ENCODE assay signal across 28 cellular contexts in genomic region chr11:115352805-115353483, GRCh38.
A peak's percentile ranks its signal among the peaks of the same experiment; 100 is the strongest.
DNase-seq lines count a peak whose midpoint lies in the region; ATAC-seq, FAIRE-seq and TF ChIP-seq lines count a peak whose summit lies in the region.
"Had no signal": no experiment of that assay in that cellular context is flagged by ENCODE, and none has a peak within 500 bp of the region (broad histone marks: within the 10 kb centered on the region; RNA-seq: fewer than 3 reads in every experiment).

No MANE protein-coding gene starts in this region.

- H3K4me3 Mint-ChIP-seq in nephron progenitor cell, result no peak overlapping the region
- H3K4me3 Mint-ChIP-seq: B cell; CD4-positive, alpha-beta T cell; CD8-positive, alpha-beta T cell had no signal

- H3K9me3 Mint-ChIP-seq in nephron progenitor cell, result no peaks in the 10 kb centered on the region
- H3K9me3 Mint-ChIP-seq: CD4-positive, alpha-beta T cell had no signal

- H3K27me3 ChIP-seq in aorta (ENCODE audit: control insufficient read depth in 1 of 2, insufficient read depth in 2 of 2, low read length in 1 of 2), result no peaks in the 10 kb centered on the region
- H3K27me3 ChIP-seq in right lobe of liver, result no peaks in the 10 kb centered on the region
- H3K27me3 ChIP-seq: BLaER1 treated with 17β-estradiol and CSF1 and Interleukin-3, amounts not matched to agents 10 nM and 100 nM had no signal

- no peaks in the 10 kb centered on the region for H3K9me3 ChIP-seq in aorta (ENCODE audit: control insufficient read depth, low read length)
- no peaks in the 10 kb centered on the region for H3K9me3 ChIP-seq in right lobe of liver
- H3K9me3 ChIP-seq: A549; BLaER1 treated with 17β-estradiol and CSF1 and Interleukin-3, amounts not matched to agents 10 nM and 100 nM; Caco-2 had no signal

- TF ChIP-seq CTCF in D721Med (IDR thresholded peaks at IDR 0.05; ENCODE audit: insufficient read depth, missing control alignments), result no peak
- TF ChIP-seq CTCF in nephron progenitor cell (IDR thresholded peaks at IDR 0.05), result no peak
- TF ChIP-seq CTCF in right lobe of liver (IDR thresholded peaks at IDR 0.05), result no peak

- ATAC-seq in SK-N-SH treated with all-trans-retinoic acid at 6 μM for 48 hours, result peak; percentile 73; the same call in 2 of the 3 replicates
- no peak for ATAC-seq in aorta (ENCODE audit: low FRiP score)
- ATAC-seq in right lobe of liver, result no peak
- no peak for ATAC-seq in GM21529 (IDR thresholded peaks at IDR 0.05; ENCODE audit: unreplicated experiment)
- ATAC-seq: A549; CD8-positive, alpha-beta T cell; GM12878 had no signal

- H3K27me3 Mint-ChIP-seq in nephron progenitor cell (ENCODE audit: low read depth, poor library complexity), result peaks cover 8% of the 10 kb centered on the region

- H3K27ac ChIP-seq in aorta (ENCODE audit: low read depth in 1 of 2, low read length in 2 of 2), result no peak overlapping the region
- H3K27ac ChIP-seq in right lobe of liver, result no peak overlapping the region
- H3K27ac ChIP-seq: 22Rv1; A549; BLaER1 treated with 17β-estradiol and CSF1 and Interleukin-3, amounts not matched to agents 10 nM and 100 nM; C4-2B had no signal

- peaks cover 43% of the 10 kb centered on the region for H3K36me3 Mint-ChIP-seq in nephron progenitor cell (ENCODE audit: low read depth)
- H3K36me3 Mint-ChIP-seq: CD8-positive, alpha-beta T cell had no signal

- no peak for DNase-seq in D721Med (ENCODE audit: insufficient read length, low spot score)
- peak; percentile 1 for DNase-seq in SK-N-DZ (ENCODE audit: low spot score)
- DNase-seq in nephron progenitor cell, result no peak
- DNase-seq in aorta, result no peak
- no peak for DNase-seq in right lobe of liver
- no peak for DNase-seq in cerebellar cortex (ENCODE audit: low spot score)
- DNase-seq: AML-193; Caco-2; Calu3; CD4-positive, alpha-beta T cell; CD8-positive, alpha-beta T cell; DMS 273 treated with DMSO at 0.1 percent for 48 hours; DMS153; DMS53; DMS79; DND-41; EL; GDM1 had no signal

- TF ChIP-seq POLR2A in right lobe of liver (IDR thresholded peaks at IDR 0.05), result no peak

- intact Hi-C loops in aorta (cut with DNase I), result no loop called here
- intact Hi-C loops in right lobe of liver (cut with DNase I), result no loop called here

- H3K27ac Mint-ChIP-seq in nephron progenitor cell, result peak overlapping the region; percentile 19
- H3K27ac Mint-ChIP-seq: B cell; CD4-positive, alpha-beta T cell; CD8-positive, alpha-beta T cell had no signal

- H3K4me1 Mint-ChIP-seq in nephron progenitor cell, result peaks cover 18% of the 10 kb centered on the region
- H3K4me1 Mint-ChIP-seq: B cell had no signal

- FAIRE-seq in D721Med (lab: Jason Lieb, UNC), result peak; percentile 69
- FAIRE-seq: A549, GM12878, GM12892, GM18507 had no signal

- WGBS in aorta, 2 donors, result 69 to 76% methylated on average over 6 of the region's 6 CpGs
- WGBS in right lobe of liver (ENCODE audit: insufficient coverage, low coverage, low lambda C conversion rate, missing lambda C conversion rate), result 68% methylated on average over 6 of the region's 6 CpGs

- no peaks in the 10 kb centered on the region for H3K4me1 ChIP-seq in aorta (ENCODE audit: control insufficient read depth in 1 of 2, insufficient read depth in 2 of 2, low read length in 2 of 2)
- no peaks in the 10 kb centered on the region for H3K4me1 ChIP-seq in right lobe of liver
- H3K4me1 ChIP-seq: BLaER1 treated with 17β-estradiol and CSF1 and Interleukin-3, amounts not matched to agents 10 nM and 100 nM had no signal

- H3K4me3 ChIP-seq in aorta (ENCODE audit: low read length in 2 of 2) (no peak overlapping the region), right lobe of liver (no peak overlapping the region)
- H3K4me3 ChIP-seq: A549; BLaER1 treated with 17β-estradiol and CSF1 and Interleukin-3, amounts not matched to agents 10 nM and 100 nM; GM12878 had no signal

- H3K36me3 ChIP-seq in aorta (ENCODE audit: control insufficient read depth in 1 of 2, insufficient read depth in 2 of 2, low read length in 1 of 2), result no peaks in the 10 kb centered on the region
- H3K36me3 ChIP-seq in right lobe of liver, result no peaks in the 10 kb centered on the region
- H3K36me3 ChIP-seq: BLaER1 treated with 17β-estradiol and CSF1 and Interleukin-3, amounts not matched to agents 10 nM and 100 nM had no signal

TF ChIP-seq in SK-N-SH treated with all-trans-retinoic acid at 6 μM for 48 hours, 23 proteins besides CTCF, POLR2A, EP300 and RAD21:
- no peak for TF ChIP-seq PPARA (CRISPR knock-in tag; IDR thresholded peaks at IDR 0.05; ENCODE audit: borderline replicate concordance)
- peak; percentile 70; the same call in 1 of the 2 replicates for TF ChIP-seq TCF4 (CRISPR knock-in tag; IDR thresholded peaks at IDR 0.05; ENCODE audit: borderline replicate concordance)
- no peak for TF ChIP-seq BACH2 (CRISPR knock-in tag; IDR thresholded peaks at IDR 0.05; ENCODE audit: borderline replicate concordance)
- peak; percentile 96 for TF ChIP-seq ZNF8 (CRISPR knock-in tag; IDR thresholded peaks at IDR 0.05)
